ENCODE assay signal across 15 cellular contexts in the genomic region with DNA sequence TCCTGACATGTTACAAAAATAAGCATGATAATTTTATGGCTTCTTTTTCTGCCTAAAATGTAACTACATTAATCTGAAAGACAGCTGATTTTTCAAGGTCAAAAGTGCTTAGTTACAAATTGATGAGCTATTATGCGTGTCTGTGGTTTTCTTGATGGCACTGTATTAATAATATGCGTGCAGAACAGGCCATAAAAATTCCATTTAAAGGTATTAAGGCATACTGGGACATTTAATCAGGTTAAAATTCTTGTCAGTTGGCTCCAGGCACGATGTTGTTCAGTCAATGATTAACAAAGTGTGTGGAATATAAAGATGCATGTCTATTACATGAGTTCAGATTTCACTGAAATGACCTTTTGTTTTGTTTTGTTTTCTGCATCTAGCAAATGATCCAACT.
"Had no signal": no experiment of that assay in that cellular context is flagged by ENCODE, and none has a peak within 500 bp of the region (broad histone marks: within the 10 kb centered on the region; RNA-seq: fewer than 3 reads in every experiment).

No MANE protein-coding gene starts in this region.

- H3K4me1 ChIP-seq: esophagus muscularis mucosa, tibial artery had no signal

- H3K27ac ChIP-seq: brain microvascular endothelial cell, coronary artery, esophagus muscularis mucosa, pancreas, tibial artery had no signal

- FAIRE-seq: pancreas, urothelium cell line had no signal

- H3K36me3 ChIP-seq: brain microvascular endothelial cell, esophagus muscularis mucosa, pancreas, tibial artery had no signal

- H3K27me3 ChIP-seq: brain microvascular endothelial cell, esophagus muscularis mucosa, pancreas, tibial artery had no signal

- ATAC-seq: pancreas had no signal

- H3K9me3 ChIP-seq: pancreas, tibial artery had no signal

- DNase-seq: activated CD4-positive, alpha-beta T cell treated with anti-CD3 and anti-CD28 coated beads, Interleukin-2, amount 10 ng/mL, durations not matched to agents 7 days and 5 days; activated CD8-positive, alpha-beta memory T cell treated with anti-CD3 and anti-CD28 coated beads for 24 hours; activated gamma-delta T cell treated with Interleukin-2 at 50 U/mL for 16 hours; brain microvascular endothelial cell; glutamatergic neuron; hypothalamus; naive B cell; pancreas; stimulated activated CD4-positive, alpha-beta T cell treated with anti-CD3 and anti-CD28 coated beads, Interleukin-15, amount 100 ng/mL, for 24 hours; stimulated activated CD4-positive, alpha-beta T cell treated with anti-CD3 and anti-CD28 coated beads, Interleukin-4, amount 100 ng/mL, for 24 hours; stimulated activated naive CD4-positive, alpha-beta T cell; tibial artery had no signal

- H3K4me3 ChIP-seq: coronary artery, esophagus muscularis mucosa, pancreas, tibial artery had no signal
